In genomic region chr18:8121942-8122480, GRCh38 we compare ENCODE assay signal across 1 cellular context.
A peak's percentile ranks its signal among the peaks of the same experiment; 100 is the strongest.
TF ChIP-seq lines count a peak whose summit lies in the region.

No MANE protein-coding gene starts in this region.

TF ChIP-seq in IMR-90, 13 proteins besides CTCF, POLR2A, EP300 and RAD21 (continued from another document):
- TF ChIP-seq RCOR1 (IDR thresholded peaks at IDR 0.05; ENCODE audit: insufficient replicate concordance, low read length): no peak
- TF ChIP-seq BHLHE40 (IDR thresholded peaks at IDR 0.05; ENCODE audit: low read depth, low read length): peak; percentile 73
- no peak for TF ChIP-seq ELK1 (IDR thresholded peaks at IDR 0.05; ENCODE audit: borderline replicate concordance, low read depth, low read length)
- no peak for TF ChIP-seq SMC3 (IDR thresholded peaks at IDR 0.05; ENCODE audit: low read depth, low read length)
- TF ChIP-seq FOS (IDR thresholded peaks at IDR 0.05; ENCODE audit: low read depth, low read length): peak; percentile 92
- TF ChIP-seq MXI1 (IDR thresholded peaks at IDR 0.05; ENCODE audit: borderline replicate concordance, low read depth, low read length): no peak
- no peak for TF ChIP-seq RFX5 (IDR thresholded peaks at IDR 0.05; ENCODE audit: low read depth, low read length)
